Comparison of ENCODE assay signal across 8 cellular contexts in genomic region chr12:92928431-92928961, GRCh38. TPM values are rescaled to one million over a fixed set of nuclear protein-coding genes. Genes with fewer than 3 reads are reported as not detected.
DNase-seq lines count a peak whose midpoint lies in the region; ATAC-seq and TF ChIP-seq lines count a peak whose summit lies in the region.

No MANE protein-coding gene starts in this region.

- POLR2A ChIA-PET in naive thymus-derived CD4-positive, alpha-beta T cell (lab: Charles Lee), result interaction anchor here (0.9 to 5.7 kb wide), 10 partner anchors 10 to 856 kb away, joined by 3 to 127 read pairs (median 4); partner anchors contain the start of gene UBE2N

- H3K9ac ChIP-seq in BLaER1, result peak overlapping the region; percentile 90

- H3K4me1 ChIP-seq in BLaER1, result peaks cover 32% of the 10 kb centered on the region
- peaks cover 19 to 23% of the 10 kb centered on the region in 2 donors for H3K4me1 ChIP-seq in naive thymus-derived CD4-positive, alpha-beta T cell (ENCODE audit: control insufficient read depth in 2 of 2, insufficient read depth in 2 of 2, low read length in 2 of 2)

- CTCF ChIA-PET in activated CD8-positive, alpha-beta memory T cell treated with anti-CD3 and anti-CD28 coated beads, Interleukin-2, amount 10 ng/mL, durations not matched to agents 7 days and 5 days (lab: Charles Lee), result interaction anchor here (1.1 to 4.1 kb wide), 6 partner anchors 18 to 539 kb away, joined by 3 to 20 read pairs (median 5); partner anchors contain the start of gene MRPL42
- CTCF ChIA-PET in naive thymus-derived CD4-positive, alpha-beta T cell (lab: Charles Lee), result interaction anchor here (0.6 to 5.9 kb wide), 8 partner anchors 20 to 1563 kb away, joined by 3 to 52 read pairs (median 3); no protein-coding TSS in a partner anchor

- peaks cover 2% of the 10 kb centered on the region for H3K27me3 Mint-ChIP-seq in activated CD8-positive, alpha-beta memory T cell treated with anti-CD3 and anti-CD28 coated beads, Interleukin-2, amount 10 ng/mL, durations not matched to agents 7 days and 5 days
- peaks cover 0 to 6% (median 0%) of the 10 kb centered on the region in 5 donors for H3K27me3 Mint-ChIP-seq in naive thymus-derived CD4-positive, alpha-beta T cell

- intact Hi-C loops in naive thymus-derived CD4-positive, alpha-beta T cell (cut with micrococcal nuclease), result loop anchor here (1.0 to 10.0 kb wide), 13 partner anchors 36 to 1564 kb away; no protein-coding TSS in a partner anchor

- peak; percentile 15 for ATAC-seq in GM21515 (IDR thresholded peaks at IDR 0.05; ENCODE audit: unreplicated experiment)
- ATAC-seq in activated CD8-positive, alpha-beta memory T cell treated with anti-CD3 and anti-CD28 coated beads, Interleukin-2, amount 10 ng/mL, durations not matched to agents 7 days and 5 days, result peak; percentile 47
- no peak for ATAC-seq in naive thymus-derived CD4-positive, alpha-beta T cell
- ATAC-seq in stimulated activated effector memory CD8-positive, alpha-beta T cell treated with anti-CD3 and anti-CD28 coated beads, Interleukin-12 subunit alpha, Interleukin-12 subunit beta, amount 100 ng/mL, for 72 hours, result peak; percentile 67
- ATAC-seq in GM18519 (IDR thresholded peaks at IDR 0.05; ENCODE audit: low FRiP score, unreplicated experiment), result no peak

- H3K4me3 ChIP-seq in BLaER1, result peak overlapping the region; percentile 80
- H3K4me3 ChIP-seq in epithelial cell of proximal tubule (ENCODE audit: low read depth, low read length), result peak overlapping the region; percentile 76
- H3K4me3 ChIP-seq in naive thymus-derived CD4-positive, alpha-beta T cell (ENCODE audit: low read length), result peak overlapping the region; percentile 71

- peaks cover 33% of the 10 kb centered on the region for H4K20me1 ChIP-seq in BLaER1

- peak overlapping the region; percentile 97 for H3K4me2 ChIP-seq in BLaER1

- peak overlapping the region; percentile 94 for H3K27ac ChIP-seq in BLaER1
- H3K27ac ChIP-seq in naive thymus-derived CD4-positive, alpha-beta T cell (ENCODE audit: low read depth, low read length), result peak overlapping the region; percentile 96

- DNase-seq in LoVo (ENCODE audit: low spot score) (peak; percentile 32), epithelial cell of proximal tubule (ENCODE audit: low read depth) (no peak)
- DNase-seq in activated CD8-positive, alpha-beta memory T cell treated with anti-CD3 and anti-CD28 coated beads, Interleukin-2, amount 10 ng/mL, durations not matched to agents 7 days and 5 days, result peak; percentile 65
- DNase-seq in naive thymus-derived CD4-positive, alpha-beta T cell, result peak in 5 of 9 donors; percentile 23 to 70 (median 35)
- peak; percentile 21 to 73 for DNase-seq in stimulated activated effector memory CD8-positive, alpha-beta T cell treated with anti-CD3 and anti-CD28 coated beads, Interleukin-12 subunit alpha, Interleukin-12 subunit beta, amount 100 ng/mL, for 72 hours (ENCODE audit: low spot score in 2 of 2)

- H3K27ac Mint-ChIP-seq in activated CD8-positive, alpha-beta memory T cell treated with anti-CD3 and anti-CD28 coated beads, Interleukin-2, amount 10 ng/mL, durations not matched to agents 7 days and 5 days, result peak overlapping the region; percentile 86
- peak overlapping the region; percentile 89 to 96 (median 92) for H3K27ac Mint-ChIP-seq in naive thymus-derived CD4-positive, alpha-beta T cell
- peak overlapping the region; percentile 92 for H3K27ac Mint-ChIP-seq in stimulated activated effector memory CD8-positive, alpha-beta T cell treated with anti-CD3 and anti-CD28 coated beads, Interleukin-12 subunit alpha, Interleukin-12 subunit beta, amount 100 ng/mL, for 72 hours

- H3K36me3 ChIP-seq in BLaER1, result no peaks in the 10 kb centered on the region
- no peaks in the 10 kb centered on the region for H3K36me3 ChIP-seq in naive thymus-derived CD4-positive, alpha-beta T cell (ENCODE audit: control insufficient read depth in 2 of 3, insufficient read depth in 3 of 3, low read length in 3 of 3)

- H3K4me3 Mint-ChIP-seq in activated CD8-positive, alpha-beta memory T cell treated with anti-CD3 and anti-CD28 coated beads, Interleukin-2, amount 10 ng/mL, durations not matched to agents 7 days and 5 days, result peak overlapping the region; percentile 77
- peak overlapping the region; percentile 75 to 94 (median 90) for H3K4me3 Mint-ChIP-seq in naive thymus-derived CD4-positive, alpha-beta T cell
- H3K4me3 Mint-ChIP-seq in stimulated activated effector memory CD8-positive, alpha-beta T cell treated with anti-CD3 and anti-CD28 coated beads, Interleukin-12 subunit alpha, Interleukin-12 subunit beta, amount 100 ng/mL, for 72 hours, result peak overlapping the region; percentile 76

- no peaks in the 10 kb centered on the region for H3K9me3 Mint-ChIP-seq in activated CD8-positive, alpha-beta memory T cell treated with anti-CD3 and anti-CD28 coated beads, Interleukin-2, amount 10 ng/mL, durations not matched to agents 7 days and 5 days (ENCODE audit: low read depth)
- H3K9me3 Mint-ChIP-seq in naive thymus-derived CD4-positive, alpha-beta T cell, result peaks cover 0 to under 1% (median 0%) of the 10 kb centered on the region in 11 donors
- H3K9me3 Mint-ChIP-seq in stimulated activated effector memory CD8-positive, alpha-beta T cell treated with anti-CD3 and anti-CD28 coated beads, Interleukin-12 subunit alpha, Interleukin-12 subunit beta, amount 100 ng/mL, for 72 hours, result no peaks in the 10 kb centered on the region

- H3K9me3 ChIP-seq in BLaER1, result peaks cover under 1% of the 10 kb centered on the region; the same call in 1 of the 2 replicates
- no peaks in the 10 kb centered on the region for H3K9me3 ChIP-seq in naive thymus-derived CD4-positive, alpha-beta T cell (ENCODE audit: control insufficient read depth in 2 of 3, low read length in 3 of 3)

- peaks cover 23% of the 10 kb centered on the region for H3K4me1 Mint-ChIP-seq in activated CD8-positive, alpha-beta memory T cell treated with anti-CD3 and anti-CD28 coated beads, Interleukin-2, amount 10 ng/mL, durations not matched to agents 7 days and 5 days
- H3K4me1 Mint-ChIP-seq in naive thymus-derived CD4-positive, alpha-beta T cell, result peaks cover 20 to 56% (median 40%) of the 10 kb centered on the region in 7 donors
- H3K4me1 Mint-ChIP-seq in stimulated activated effector memory CD8-positive, alpha-beta T cell treated with anti-CD3 and anti-CD28 coated beads, Interleukin-12 subunit alpha, Interleukin-12 subunit beta, amount 100 ng/mL, for 72 hours, result peaks cover 36% of the 10 kb centered on the region

- H3K36me3 Mint-ChIP-seq in activated CD8-positive, alpha-beta memory T cell treated with anti-CD3 and anti-CD28 coated beads, Interleukin-2, amount 10 ng/mL, durations not matched to agents 7 days and 5 days, result peaks cover 8% of the 10 kb centered on the region
- H3K36me3 Mint-ChIP-seq in naive thymus-derived CD4-positive, alpha-beta T cell, result peaks cover 0 to 10% (median 2%) of the 10 kb centered on the region in 5 donors
- H3K36me3 Mint-ChIP-seq in stimulated activated effector memory CD8-positive, alpha-beta T cell treated with anti-CD3 and anti-CD28 coated beads, Interleukin-12 subunit alpha, Interleukin-12 subunit beta, amount 100 ng/mL, for 72 hours, result peaks cover 23% of the 10 kb centered on the region

- H3K27me3 ChIP-seq in BLaER1, result no peaks in the 10 kb centered on the region
- no peaks in the 10 kb centered on the region for H3K27me3 ChIP-seq in naive thymus-derived CD4-positive, alpha-beta T cell (ENCODE audit: control insufficient read depth in 2 of 2, insufficient read depth in 2 of 2, low read length in 2 of 2)

- no peak for TF ChIP-seq CTCF in epithelial cell of proximal tubule (conservative IDR thresholded peaks at IDR 0.05; ENCODE audit: low read depth, low read length)

RNA-seq across cellular contexts. Expression of gene EEA1, which starts 0.6 kb away (rescaled TPM):
- 10 to 100 TPM; 14.5 to 14.7 TPM for total RNA-seq in activated CD8-positive, alpha-beta memory T cell treated with anti-CD3 and anti-CD28 coated beads, Interleukin-2, amount 10 ng/mL, durations not matched to agents 7 days and 5 days
- total RNA-seq in epithelial cell of proximal tubule, result 6.6 TPM in 2 replicates
- total RNA-seq in naive thymus-derived CD4-positive, alpha-beta T cell, result 10 to 100 TPM; 20.9 to 28.3 (median 27.9) TPM
- 10 to 100 TPM; 21.5 to 22.2 TPM for polyA plus RNA-seq in naive thymus-derived CD4-positive, alpha-beta T cell

Comparison
In these comparisons a context has a peak if more than half of its experiments do, and no peak if none do; other contexts are left out.
1. ATAC-seq: peak in GM21515 (single experiment), activated CD8-positive, alpha-beta memory T cell treated with anti-CD3 and anti-CD28 coated beads, Interleukin-2, amount 10 ng/mL, durations not matched to agents 7 days and 5 days (single experiment) and stimulated activated effector memory CD8-positive, alpha-beta T cell treated with anti-CD3 and anti-CD28 coated beads, Interleukin-12 subunit alpha, Interleukin-12 subunit beta, amount 100 ng/mL, for 72 hours (single experiment); none in naive thymus-derived CD4-positive, alpha-beta T cell (single experiment) and GM18519 (single experiment).
2. Peak in every context shown above with its lines, with median percentiles within 50 percentile points of each other: H3K4me3 ChIP-seq, H3K27ac Mint-ChIP-seq and H3K4me3 Mint-ChIP-seq.